20 cellular contexts compared by ENCODE assay signal in genomic region chr7:136179154-136179553, GRCh38.
DNase-seq lines count a peak whose midpoint lies in the region; ATAC-seq and TF ChIP-seq lines count a peak whose summit lies in the region.
"Had no signal": no experiment of that assay in that cellular context is flagged by ENCODE, and none has a peak within 500 bp of the region (broad histone marks: within the 10 kb centered on the region; RNA-seq: fewer than 3 reads in every experiment).

No MANE protein-coding gene starts in this region.

- no peak overlapping the region for H3K4me3 ChIP-seq in cardiac muscle cell
- no peak overlapping the region for H3K4me3 ChIP-seq in MG63

- no peaks in the 10 kb centered on the region for H3K27me3 ChIP-seq in cardiac muscle cell
- H3K27me3 ChIP-seq in MG63, result no peaks in the 10 kb centered on the region

- H3K4me1 ChIP-seq in cardiac muscle cell (ENCODE audit: low read depth), result peaks cover 30% of the 10 kb centered on the region

- H3K4me1 Mint-ChIP-seq in mesothelial cell of epicardium, result peaks cover 35% of the 10 kb centered on the region
- H3K4me1 Mint-ChIP-seq in stimulated activated naive CD8-positive, alpha-beta T cell treated with anti-CD3 and anti-CD28 coated beads, Interleukin-15, amount 100 ng/mL, for 72 hours, result peaks cover 33% of the 10 kb centered on the region

- H3K36me3 Mint-ChIP-seq in mesothelial cell of epicardium, result no peaks in the 10 kb centered on the region

- H3K27ac ChIP-seq in cardiac muscle cell, result peak overlapping the region; percentile 83
- H3K27ac ChIP-seq: C4-2B had no signal

- no peak for TF ChIP-seq CTCF in cardiac muscle cell (IDR thresholded peaks at IDR 0.05; ENCODE audit: low read depth, low read length)
- no peak for TF ChIP-seq CTCF in mesothelial cell of epicardium (IDR thresholded peaks at IDR 0.05; ENCODE audit: unreplicated experiment)

- H3K27me3 Mint-ChIP-seq in mesothelial cell of epicardium (ENCODE audit: low read depth), result no peaks in the 10 kb centered on the region
- no peaks in the 10 kb centered on the region for H3K27me3 Mint-ChIP-seq in stimulated activated naive CD8-positive, alpha-beta T cell treated with anti-CD3 and anti-CD28 coated beads, Interleukin-15, amount 100 ng/mL, for 72 hours

- DNase-seq in cardiac muscle cell (ENCODE audit: low read depth in 1 of 2, low spot score in 1 of 2), result no peak
- DNase-seq in cardiac septum (ENCODE audit: low spot score), result no peak
- peak; percentile 10 for DNase-seq in OCI-M1 (lab: John Stamatoyannopoulos, UW)
- no peak for DNase-seq in mesothelial cell of epicardium (ENCODE audit: low spot score in 2 of 2, unreplicated experiment in 2 of 2)
- DNase-seq in stimulated activated naive CD8-positive, alpha-beta T cell treated with anti-CD3 and anti-CD28 coated beads, Interleukin-15, amount 100 ng/mL, for 72 hours, result no peak
- no peak for DNase-seq in MG63
- DNase-seq: Calu3, DMS153, KBM-7, MM.1S, NCI-H2029 treated with DMSO at 0.1 percent for 48 hours, NCI-H526 treated with DMSO at 0.1 percent for 48 hours, SIG-M5 had no signal

- peak; percentile 73 for ATAC-seq in stimulated activated naive CD8-positive, alpha-beta T cell treated with anti-CD3 and anti-CD28 coated beads, Interleukin-15, amount 100 ng/mL, for 72 hours
- ATAC-seq in HG02623 (IDR thresholded peaks at IDR 0.05; ENCODE audit: unreplicated experiment) (no peak), SK-N-SH treated with all-trans-retinoic acid at 6 μM for 48 hours (no peak)
- ATAC-seq: HCT116, HepG2 had no signal

- intact Hi-C loops in cardiac septum (cut with DNase I), result no loop called here

- no peaks in the 10 kb centered on the region for H3K36me3 ChIP-seq in cardiac muscle cell
- H3K36me3 ChIP-seq in MG63, result no peaks in the 10 kb centered on the region

- H3K9me3 ChIP-seq in cardiac muscle cell (ENCODE audit: low read depth) (no peaks in the 10 kb centered on the region), MG63 (no peaks in the 10 kb centered on the region)
- H3K9me3 ChIP-seq: SK-N-SH had no signal

- H3K4me3 Mint-ChIP-seq in mesothelial cell of epicardium, result no peak overlapping the region
- no peak overlapping the region for H3K4me3 Mint-ChIP-seq in stimulated activated naive CD8-positive, alpha-beta T cell treated with anti-CD3 and anti-CD28 coated beads, Interleukin-15, amount 100 ng/mL, for 72 hours
- H3K4me3 Mint-ChIP-seq: CD8-positive, alpha-beta memory T cell had no signal

- H3K27ac Mint-ChIP-seq in mesothelial cell of epicardium, result peak overlapping the region; percentile 26
- no peak overlapping the region for H3K27ac Mint-ChIP-seq in stimulated activated naive CD8-positive, alpha-beta T cell treated with anti-CD3 and anti-CD28 coated beads, Interleukin-15, amount 100 ng/mL, for 72 hours
- H3K27ac Mint-ChIP-seq: CD8-positive, alpha-beta memory T cell had no signal

- H3K9me3 Mint-ChIP-seq in mesothelial cell of epicardium, result no peaks in the 10 kb centered on the region
- H3K9me3 Mint-ChIP-seq in stimulated activated naive CD8-positive, alpha-beta T cell treated with anti-CD3 and anti-CD28 coated beads, Interleukin-15, amount 100 ng/mL, for 72 hours, result peaks cover 5 to 10% of the 10 kb centered on the region in 2 donors
- H3K9me3 Mint-ChIP-seq: CD8-positive, alpha-beta memory T cell had no signal

TF ChIP-seq in SK-N-SH treated with all-trans-retinoic acid at 6 μM for 48 hours, 23 proteins besides CTCF, POLR2A, EP300 and RAD21:
- TF ChIP-seq ZNF70 (CRISPR knock-in tag; IDR thresholded peaks at IDR 0.05), result no peak
- TF ChIP-seq CSDC2 (CRISPR knock-in tag; IDR thresholded peaks at IDR 0.05), result no peak
- no peak for TF ChIP-seq TSHZ2 (CRISPR knock-in tag; IDR thresholded peaks at IDR 0.05)
- no peak for TF ChIP-seq ISL1 (CRISPR knock-in tag; IDR thresholded peaks at IDR 0.05)
- no peak for TF ChIP-seq ZFP30 (CRISPR knock-in tag; IDR thresholded peaks at IDR 0.05)
- no peak for TF ChIP-seq OSR1 (CRISPR knock-in tag; IDR thresholded peaks at IDR 0.05)
- TF ChIP-seq ZC3H10 (CRISPR knock-in tag; IDR thresholded peaks at IDR 0.05), result no peak
- no peak for TF ChIP-seq SNAI2 (CRISPR knock-in tag; IDR thresholded peaks at IDR 0.05)
- no peak for TF ChIP-seq ZNF565 (CRISPR knock-in tag; conservative IDR thresholded peaks at IDR 0.05; ENCODE audit: low read depth)
- TF ChIP-seq ZFP3 (CRISPR knock-in tag; IDR thresholded peaks at IDR 0.05), result no peak
- TF ChIP-seq RARB (CRISPR knock-in tag; IDR thresholded peaks at IDR 0.05), result no peak
- no peak for TF ChIP-seq ARNTL (CRISPR knock-in tag; IDR thresholded peaks at IDR 0.05; ENCODE audit: borderline replicate concordance, low read depth)
- no peak for TF ChIP-seq CREB5 (CRISPR knock-in tag; IDR thresholded peaks at IDR 0.05; ENCODE audit: low read depth)
- no peak for TF ChIP-seq BACH2 (CRISPR knock-in tag; IDR thresholded peaks at IDR 0.05; ENCODE audit: borderline replicate concordance)
- no peak for TF ChIP-seq TCF4 (CRISPR knock-in tag; IDR thresholded peaks at IDR 0.05; ENCODE audit: borderline replicate concordance)
- TF ChIP-seq, protein P1, sequence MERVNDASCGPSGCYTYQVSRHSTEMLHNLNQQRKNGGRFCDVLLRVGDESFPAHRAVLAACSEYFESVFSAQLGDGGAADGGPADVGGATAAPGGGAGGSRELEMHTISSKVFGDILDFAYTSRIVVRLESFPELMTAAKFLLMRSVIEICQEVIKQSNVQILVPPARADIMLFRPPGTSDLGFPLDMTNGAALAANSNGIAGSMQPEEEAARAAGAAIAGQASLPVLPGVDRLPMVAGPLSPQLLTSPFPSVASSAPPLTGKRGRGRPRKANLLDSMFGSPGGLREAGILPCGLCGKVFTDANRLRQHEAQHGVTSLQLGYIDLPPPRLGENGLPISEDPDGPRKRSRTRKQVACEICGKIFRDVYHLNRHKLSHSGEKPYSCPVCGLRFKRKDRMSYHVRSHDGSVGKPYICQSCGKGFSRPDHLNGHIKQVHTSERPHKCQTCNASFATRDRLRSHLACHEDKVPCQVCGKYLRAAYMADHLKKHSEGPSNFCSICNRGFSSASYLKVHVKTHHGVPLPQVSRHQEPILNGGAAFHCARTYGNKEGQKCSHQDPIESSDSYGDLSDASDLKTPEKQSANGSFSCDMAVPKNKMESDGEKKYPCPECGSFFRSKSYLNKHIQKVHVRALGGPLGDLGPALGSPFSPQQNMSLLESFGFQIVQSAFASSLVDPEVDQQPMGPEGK (CRISPR knock-in tag; IDR thresholded peaks at IDR 0.05; ENCODE audit: borderline replicate concordance), result no peak
